In the genomic region with DNA sequence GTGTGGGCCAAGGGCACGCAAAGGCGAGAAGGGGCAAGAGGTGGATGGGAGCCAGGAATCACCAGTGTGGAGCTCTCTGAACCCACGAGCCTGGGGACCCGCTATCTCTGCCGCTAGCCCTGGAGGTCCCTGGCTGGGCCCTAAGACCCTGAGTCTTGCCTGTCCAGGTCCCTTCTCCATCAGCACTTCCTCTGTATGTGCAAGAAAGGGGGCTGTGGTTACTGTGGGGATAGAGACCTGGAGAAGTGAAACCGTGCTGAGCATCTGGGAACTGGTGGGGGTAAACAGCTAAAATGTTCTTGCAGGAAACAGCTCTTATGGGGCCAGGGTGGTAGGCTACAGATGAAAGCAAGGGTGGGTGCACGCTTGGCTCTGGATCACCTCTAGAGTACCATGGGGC, we compare ENCODE assay signal across 17 cellular contexts. TPM values are rescaled to one million over a fixed set of nuclear protein-coding genes. Genes with fewer than 3 reads are reported as not detected.
A peak's percentile ranks its signal among the peaks of the same experiment; 100 is the strongest.
DNase-seq lines count a peak whose midpoint lies in the region; ATAC-seq and TF ChIP-seq lines count a peak whose summit lies in the region.
"Had no signal": no experiment of that assay in that cellular context is flagged by ENCODE, and none has a peak within 500 bp of the region (broad histone marks: within the 10 kb centered on the region; RNA-seq: fewer than 3 reads in every experiment).

No MANE protein-coding gene starts in this region.

- no peaks in the 10 kb centered on the region for H3K9me2 ChIP-seq in OCI-LY7 (ENCODE audit: insufficient read depth, low read length)

- H3K4me2 ChIP-seq in OCI-LY7 (ENCODE audit: low read length) = peak overlapping the region; percentile 67

- peaks cover 34% of the 10 kb centered on the region for H3K4me1 Mint-ChIP-seq in activated naive CD4-positive, alpha-beta T cell treated with anti-CD3 and anti-CD28 coated beads, Interleukin-2, amount 10 ng/mL, durations not matched to agents 7 days and 5 days
- peaks cover 39% of the 10 kb centered on the region for H3K4me1 Mint-ChIP-seq in activated naive CD8-positive, alpha-beta T cell treated with anti-CD3 and anti-CD28 coated beads, Interleukin-2, amount 50 U/mL, for 24 hours

- H3K9me3 ChIP-seq in OCI-LY7 (ENCODE audit: low read length) = no peaks in the 10 kb centered on the region
- H3K9me3 ChIP-seq in thymus (ENCODE audit: control insufficient read depth) = no peaks in the 10 kb centered on the region
- no peaks in the 10 kb centered on the region for H3K9me3 ChIP-seq in tibial nerve
- H3K9me3 ChIP-seq in right lobe of liver = no peaks in the 10 kb centered on the region
- H3K9me3 ChIP-seq: tibial artery had no signal

- H3K4me1 ChIP-seq in OCI-LY7 (ENCODE audit: insufficient read depth, low read length, poor library complexity, severe bottlenecking) (peaks cover 56% of the 10 kb centered on the region), thymus (ENCODE audit: control insufficient read depth, insufficient read depth, low read length) (peaks cover 22% of the 10 kb centered on the region), tibial nerve (peaks cover 0 to 12% (median 0%) of the 10 kb centered on the region in 4 donors), right lobe of liver (no peaks in the 10 kb centered on the region)
- H3K4me1 ChIP-seq: tibial artery had no signal

- no peak overlapping the region for H2AFZ ChIP-seq in OCI-LY7 (ENCODE audit: low read length)

- no peak overlapping the region for H3K4me3 Mint-ChIP-seq in activated naive CD4-positive, alpha-beta T cell treated with anti-CD3 and anti-CD28 coated beads, Interleukin-2, amount 10 ng/mL, durations not matched to agents 7 days and 5 days
- peak overlapping the region; percentile 31 for H3K4me3 Mint-ChIP-seq in activated naive CD8-positive, alpha-beta T cell treated with anti-CD3 and anti-CD28 coated beads, Interleukin-2, amount 50 U/mL, for 24 hours

- DNase-seq in activated naive CD4-positive, alpha-beta T cell treated with anti-CD3 and anti-CD28 coated beads, Interleukin-2, amount 10 ng/mL, durations not matched to agents 7 days and 5 days = no peak
- DNase-seq in activated naive CD4-positive, alpha-beta T cell treated with Interleukin-2 at 50 U/mL for 16 hours = no peak
- DNase-seq in OCI-LY7 (ENCODE audit: low spot score) (peak; percentile 76), NCI-H345 (lab: John Stamatoyannopoulos, UW) (no peak), tibial nerve (ENCODE audit: low spot score in 2 of 2) (no peak), right lobe of liver (no peak)
- DNase-seq in activated naive CD8-positive, alpha-beta T cell treated with anti-CD3 and anti-CD28 coated beads, Interleukin-2, amount 50 U/mL, for 24 hours = no peak
- DNase-seq: effector memory CD8-positive, alpha-beta T cell; GOT3; naive B cell; NCI-H187 treated with DMSO at 0.1 percent for 48 hours; NCI-H526 treated with DMSO at 0.1 percent for 48 hours; tibial artery had no signal

- H3K27ac ChIP-seq in OCI-LY7 (ENCODE audit: low read depth, low read length, poor library complexity, severe bottlenecking) (peak overlapping the region; percentile 72), thymus (ENCODE audit: low read depth) (peak overlapping the region; percentile 46), tibial nerve (no peak overlapping the region), right lobe of liver (no peak overlapping the region)
- H3K27ac ChIP-seq: tibial artery had no signal

- peak overlapping the region; percentile 31 for H3K27ac Mint-ChIP-seq in activated naive CD4-positive, alpha-beta T cell treated with anti-CD3 and anti-CD28 coated beads, Interleukin-2, amount 10 ng/mL, durations not matched to agents 7 days and 5 days
- no peak overlapping the region for H3K27ac Mint-ChIP-seq in activated naive CD8-positive, alpha-beta T cell treated with anti-CD3 and anti-CD28 coated beads, Interleukin-2, amount 50 U/mL, for 24 hours
- H3K27ac Mint-ChIP-seq: activated naive CD4-positive, alpha-beta T cell treated with anti-CD3 and anti-CD28 coated beads, Interleukin-2, amount 50 U/mL, for 72 hours had no signal

- peak overlapping the region; percentile 48 for H3K4me3 ChIP-seq in OCI-LY7 (ENCODE audit: low read depth, low read length, poor library complexity, severe bottlenecking)
- no peak overlapping the region for H3K4me3 ChIP-seq in thymus (ENCODE audit: low read length)
- H3K4me3 ChIP-seq in tibial nerve = no peak overlapping the region
- no peak overlapping the region for H3K4me3 ChIP-seq in right lobe of liver
- H3K4me3 ChIP-seq: tibial artery had no signal

- intact Hi-C loops in OCI-LY7 (cut with micrococcal nuclease; ENCODE audit: unreplicated experiment) (no loop called here), right lobe of liver (cut with DNase I) (no loop called here)

- 7% methylated on average over 7 of the region's 7 CpGs for WGBS in thymus
- WGBS in tibial nerve, 2 donors = 72 to 85% methylated on average over 7 of the region's 7 CpGs
- 53% methylated on average over 2 of the region's 7 CpGs for WGBS in right lobe of liver (ENCODE audit: insufficient coverage, low coverage, low lambda C conversion rate, missing lambda C conversion rate)

- H3K79me2 ChIP-seq in OCI-LY7 (ENCODE audit: insufficient read depth, low read depth, low read length) = peaks cover 4% of the 10 kb centered on the region; the same call in 1 of the 2 replicates

- no peaks in the 10 kb centered on the region for H3K27me3 ChIP-seq in thymus (ENCODE audit: control insufficient read depth, insufficient read depth)
- H3K27me3 ChIP-seq in tibial nerve = no peaks in the 10 kb centered on the region
- no peaks in the 10 kb centered on the region for H3K27me3 ChIP-seq in right lobe of liver

- H4K20me1 ChIP-seq in OCI-LY7 (ENCODE audit: insufficient read depth, low read length) = no peaks in the 10 kb centered on the region

- CTCF ChIA-PET in activated naive CD4-positive, alpha-beta T cell treated with anti-CD3 and anti-CD28 coated beads, Interleukin-2, amount 10 ng/mL, durations not matched to agents 7 days and 5 days (lab: Charles Lee) = interaction anchor here (1.4 to 1.7 kb wide), 2 partner anchors 13 to 16 kb away, joined by 4 to 7 read pairs; no protein-coding TSS in a partner anchor
- CTCF ChIA-PET in OCI-LY7 (lab: Charles Lee; ENCODE audit: unreplicated experiment) = interaction anchor here (0.8 kb wide), 1 partner anchor 16 kb away, joined by 3 read pairs; no protein-coding TSS in a partner anchor

- TF ChIP-seq EP300 in tibial nerve (IDR thresholded peaks at IDR 0.05) = no peak

- no peak for TF ChIP-seq POLR2A in tibial nerve (IDR thresholded peaks at IDR 0.05)
- TF ChIP-seq POLR2A in right lobe of liver (IDR thresholded peaks at IDR 0.05) = no peak

- peaks cover 7% of the 10 kb centered on the region for H3K27me3 Mint-ChIP-seq in activated naive CD4-positive, alpha-beta T cell treated with anti-CD3 and anti-CD28 coated beads, Interleukin-2, amount 10 ng/mL, durations not matched to agents 7 days and 5 days
- no peaks in the 10 kb centered on the region for H3K27me3 Mint-ChIP-seq in activated naive CD8-positive, alpha-beta T cell treated with anti-CD3 and anti-CD28 coated beads, Interleukin-2, amount 50 U/mL, for 24 hours

- H3K36me3 Mint-ChIP-seq in activated naive CD4-positive, alpha-beta T cell treated with anti-CD3 and anti-CD28 coated beads, Interleukin-2, amount 10 ng/mL, durations not matched to agents 7 days and 5 days = peaks cover 2% of the 10 kb centered on the region
- H3K36me3 Mint-ChIP-seq in activated naive CD8-positive, alpha-beta T cell treated with anti-CD3 and anti-CD28 coated beads, Interleukin-2, amount 50 U/mL, for 24 hours (ENCODE audit: low read depth) = peaks cover 2% of the 10 kb centered on the region
- H3K36me3 Mint-ChIP-seq: activated naive CD4-positive, alpha-beta T cell treated with anti-CD3 and anti-CD28 coated beads, Interleukin-2, amount 50 U/mL, for 72 hours; naive B cell had no signal

- peaks cover 4% of the 10 kb centered on the region; the same call in 1 of the 2 replicates for H3K36me3 ChIP-seq in OCI-LY7 (ENCODE audit: insufficient read depth, low read length)
- no peaks in the 10 kb centered on the region for H3K36me3 ChIP-seq in thymus (ENCODE audit: control insufficient read depth, insufficient read depth)
- no peaks in the 10 kb centered on the region for H3K36me3 ChIP-seq in tibial nerve
- no peaks in the 10 kb centered on the region for H3K36me3 ChIP-seq in right lobe of liver
- H3K36me3 ChIP-seq: tibial artery had no signal

- TF ChIP-seq CTCF in OCI-LY7 (conservative IDR thresholded peaks at IDR 0.05; ENCODE audit: low read length) (no peak), tibial nerve (IDR thresholded peaks at IDR 0.05) (no peak), right lobe of liver (IDR thresholded peaks at IDR 0.05) (no peak)

- no peak for ATAC-seq in activated naive CD8-positive, alpha-beta T cell treated with anti-CD3 and anti-CD28 coated beads, Interleukin-2, amount 50 U/mL, for 24 hours
- ATAC-seq in right lobe of liver = no peak
- ATAC-seq: activated naive CD4-positive, alpha-beta T cell treated with anti-CD3 and anti-CD28 coated beads, Interleukin-2, amount 50 U/mL, for 72 hours; effector memory CD8-positive, alpha-beta T cell; left lobe of liver; Right ventricle myocardium inferior had no signal

- no TSS peak for BruUV-seq in OCI-LY7 (replicated peaks; lab: Mats Ljungman, UMichigan)

- POLR2A ChIA-PET in OCI-LY7 (lab: Charles Lee) = interaction anchor here (0.8 to 2.1 kb wide), 6 partner anchors 8 to 84 kb away, joined by 3 to 15 read pairs (median 4); no protein-coding TSS in a partner anchor

- no peaks in the 10 kb centered on the region for H3K9me3 Mint-ChIP-seq in activated naive CD4-positive, alpha-beta T cell treated with anti-CD3 and anti-CD28 coated beads, Interleukin-2, amount 10 ng/mL, durations not matched to agents 7 days and 5 days
- H3K9me3 Mint-ChIP-seq in activated naive CD8-positive, alpha-beta T cell treated with anti-CD3 and anti-CD28 coated beads, Interleukin-2, amount 50 U/mL, for 24 hours = no peaks in the 10 kb centered on the region
- H3K9me3 Mint-ChIP-seq: activated naive CD4-positive, alpha-beta T cell treated with anti-CD3 and anti-CD28 coated beads, Interleukin-2, amount 50 U/mL, for 72 hours; effector memory CD8-positive, alpha-beta T cell; naive B cell had no signal

RNA-seq across cellular contexts. Expression of a gene that starts 3.1 kb away (rescaled TPM):
- 43.8 and 51.2 TPM in 2 replicates for total RNA-seq in OCI-LY7 (2014; rRNA removed; shearing (Covaris generic))
- total RNA-seq in OCI-LY7 (2022) (52.3 and 54.6 TPM in 2 replicates), tibial nerve (under 1 TPM in 1 of 4 donors, not detected in 3; 0.44 TPM), right lobe of liver (not detected)
- 11.5 TPM for polyA plus RNA-seq in thymus
- total RNA-seq: left lobe of liver had no signal

Comparison
In these comparisons a context has a peak if more than half of its experiments do, and no peak if none do; other contexts are left out.
1. H3K27ac ChIP-seq: peak in OCI-LY7 (single experiment) and thymus (single experiment); none in tibial nerve (0 of 4) and right lobe of liver (0 of 3).
2. RNA of a gene that starts 3.1 kb away (total RNA-seq): 43.8 to 54.6 TPM in OCI-LY7; 0.44 TPM in tibial nerve and not detected in right lobe of liver; every median in the first group is over 10 times any median in the second.